ENCODE assay signal across 12 cellular contexts in the genomic region with DNA sequence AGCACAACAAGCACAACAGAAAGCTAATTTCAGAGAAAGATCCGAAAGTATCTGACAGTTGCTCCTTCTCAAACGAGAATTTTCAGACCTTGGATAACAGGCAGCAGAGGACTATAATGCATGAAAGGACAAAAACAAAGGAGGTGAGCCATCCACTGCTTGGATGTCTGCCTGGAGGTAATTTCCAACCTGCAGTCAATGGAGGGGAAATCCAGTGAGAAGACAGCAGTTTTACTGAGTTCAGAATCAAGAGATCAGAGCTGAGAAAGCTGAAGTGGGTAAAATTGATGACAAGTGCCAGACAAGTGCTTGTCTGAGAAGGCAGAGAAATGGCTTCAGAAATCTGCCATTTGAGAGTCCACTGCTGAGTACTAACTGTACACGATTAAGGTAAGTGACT. TPM values are rescaled to one million over a fixed set of nuclear protein-coding genes. Genes with fewer than 3 reads are reported as not detected.
DNase-seq lines count a peak whose midpoint lies in the region; ATAC-seq and TF ChIP-seq lines count a peak whose summit lies in the region.
"Had no signal": no experiment of that assay in that cellular context is flagged by ENCODE, and none has a peak within 500 bp of the region (broad histone marks: within the 10 kb centered on the region; RNA-seq: fewer than 3 reads in every experiment).

No MANE protein-coding gene starts in this region.

- no peak overlapping the region for H2BK12ac ChIP-seq in neuronal stem cell (ENCODE audit: low read length)

- TF ChIP-seq CTCF in activated CD8-positive, alpha-beta T cell treated with anti-CD3 and anti-CD28 coated beads for 36 hours (IDR thresholded peaks at IDR 0.05), result no peak
- TF ChIP-seq CTCF in WTC11 (IDR thresholded peaks at IDR 0.05), result no peak
- TF ChIP-seq CTCF in right atrium auricular region (IDR thresholded peaks at IDR 0.05), result no peak

- H4K91ac ChIP-seq in neuronal stem cell (ENCODE audit: low read depth, low read length, poor library complexity), result no peak overlapping the region

- intact Hi-C loops in activated CD8-positive, alpha-beta T cell treated with anti-CD3 and anti-CD28 coated beads for 36 hours (cut with micrococcal nuclease), result no loop called here

- no peaks in the 10 kb centered on the region for H3K27me3 Mint-ChIP-seq in activated CD8-positive, alpha-beta T cell treated with anti-CD3 and anti-CD28 coated beads for 36 hours
- no peaks in the 10 kb centered on the region for H3K27me3 Mint-ChIP-seq in activated CD8-positive, alpha-beta T cell treated with anti-CD3 and anti-CD28 coated beads, Interleukin-2, amount 10 ng/mL, durations not matched to agents 7 days and 5 days (ENCODE audit: low read depth)
- H3K27me3 Mint-ChIP-seq in WTC11 (ENCODE audit: low read depth), result no peaks in the 10 kb centered on the region
- H3K27me3 Mint-ChIP-seq: activated CD4-positive, alpha-beta T cell treated with anti-CD3 and anti-CD28 coated beads, Interleukin-2, amount 10 ng/mL, durations not matched to agents 24 days and 14 days had no signal

- peaks cover 66% of the 10 kb centered on the region for H3K4me1 Mint-ChIP-seq in activated CD8-positive, alpha-beta T cell treated with anti-CD3 and anti-CD28 coated beads for 36 hours (ENCODE audit: low read depth)
- peaks cover 18% of the 10 kb centered on the region for H3K4me1 Mint-ChIP-seq in activated CD8-positive, alpha-beta T cell treated with anti-CD3 and anti-CD28 coated beads, Interleukin-2, amount 10 ng/mL, durations not matched to agents 7 days and 5 days (ENCODE audit: low read depth)
- H3K4me1 Mint-ChIP-seq in WTC11, result peaks cover 61% of the 10 kb centered on the region

- no peak overlapping the region for H2AFZ ChIP-seq in neuronal stem cell (ENCODE audit: low read length)

- H3K14ac ChIP-seq in neuronal stem cell (ENCODE audit: low read length), result no peak overlapping the region

- no peak overlapping the region for H3K27ac Mint-ChIP-seq in activated CD8-positive, alpha-beta T cell treated with anti-CD3 and anti-CD28 coated beads for 36 hours
- no peak overlapping the region for H3K27ac Mint-ChIP-seq in activated CD8-positive, alpha-beta T cell treated with anti-CD3 and anti-CD28 coated beads, Interleukin-2, amount 10 ng/mL, durations not matched to agents 7 days and 5 days
- H3K27ac Mint-ChIP-seq in WTC11, result peak overlapping the region; percentile 53
- H3K27ac Mint-ChIP-seq: activated CD4-positive, alpha-beta T cell treated with anti-CD3 and anti-CD28 coated beads, Interleukin-2, amount 10 ng/mL, durations not matched to agents 24 days and 14 days had no signal

- peaks cover 2% of the 10 kb centered on the region for H3K79me1 ChIP-seq in neuronal stem cell (ENCODE audit: low read depth, low read length)

- DNase-seq in activated CD8-positive, alpha-beta T cell treated with anti-CD3 and anti-CD28 coated beads for 36 hours, result no peak
- DNase-seq in activated CD8-positive, alpha-beta T cell treated with anti-CD3 and anti-CD28 coated beads, Interleukin-2, amount 10 ng/mL, durations not matched to agents 7 days and 5 days, result no peak
- DNase-seq in WTC11 (ENCODE audit: low spot score), result no peak
- DNase-seq in neuronal stem cell (ENCODE audit: low spot score), result peak; percentile 14
- DNase-seq in islet precursor cell, result no peak
- no peak for DNase-seq in stimulated activated CD4-positive, alpha-beta T cell treated with anti-CD3 and anti-CD28 coated beads, Interleukin-15, amount 100 ng/mL, for 24 hours
- no peak for DNase-seq in right atrium auricular region (ENCODE audit: low spot score)
- DNase-seq: activated CD4-positive, alpha-beta T cell treated with anti-CD3 and anti-CD28 coated beads, Interleukin-2, amount 10 ng/mL, durations not matched to agents 24 days and 14 days had no signal

- H3K36me3 Mint-ChIP-seq in activated CD8-positive, alpha-beta T cell treated with anti-CD3 and anti-CD28 coated beads for 36 hours (ENCODE audit: low read depth), result peaks cover 68% of the 10 kb centered on the region
- H3K36me3 Mint-ChIP-seq in activated CD8-positive, alpha-beta T cell treated with anti-CD3 and anti-CD28 coated beads, Interleukin-2, amount 10 ng/mL, durations not matched to agents 7 days and 5 days (ENCODE audit: low read depth), result peaks cover 68% of the 10 kb centered on the region
- peaks cover 6% of the 10 kb centered on the region for H3K36me3 Mint-ChIP-seq in WTC11

- H2BK5ac ChIP-seq in neuronal stem cell (ENCODE audit: low read length), result no peak overlapping the region

- H3K4me3 ChIP-seq in neuronal stem cell (ENCODE audit: low read length in 2 of 2), result no peak overlapping the region
- H3K4me3 ChIP-seq in right atrium auricular region, result no peak overlapping the region
- H3K4me3 ChIP-seq: coronary artery, skin epidermis, thoracic aorta had no signal

- H3K36me3 ChIP-seq in neuronal stem cell (replicated peaks in 1 of 2; ENCODE audit: control insufficient read depth in 2 of 2, insufficient read depth in 2 of 2, low read length in 2 of 2) (peaks cover 2 to 32% of the 10 kb centered on the region in 2 donors), right atrium auricular region (no peaks in the 10 kb centered on the region)
- H3K36me3 ChIP-seq: thoracic aorta had no signal

- peaks cover 21% of the 10 kb centered on the region for H3K9me3 Mint-ChIP-seq in activated CD8-positive, alpha-beta T cell treated with anti-CD3 and anti-CD28 coated beads for 36 hours
- peaks cover 22% of the 10 kb centered on the region for H3K9me3 Mint-ChIP-seq in activated CD8-positive, alpha-beta T cell treated with anti-CD3 and anti-CD28 coated beads, Interleukin-2, amount 10 ng/mL, durations not matched to agents 7 days and 5 days (ENCODE audit: insufficient read depth)
- peaks cover 6% of the 10 kb centered on the region for H3K9me3 Mint-ChIP-seq in WTC11

- no peak overlapping the region for H3K23ac ChIP-seq in neuronal stem cell (ENCODE audit: low read depth, low read length, poor library complexity)

- H2BK120ac ChIP-seq in neuronal stem cell (ENCODE audit: low read depth, low read length), result no peak overlapping the region

- peaks cover 0 to 6% of the 10 kb centered on the region in 2 donors for H3K4me1 ChIP-seq in neuronal stem cell (ENCODE audit: control insufficient read depth in 2 of 2, insufficient read depth in 1 of 2, low read depth in 1 of 2, low read length in 2 of 2)
- H3K4me1 ChIP-seq in right atrium auricular region, result no peaks in the 10 kb centered on the region

- CTCF ChIA-PET in activated CD8-positive, alpha-beta T cell treated with anti-CD3 and anti-CD28 coated beads for 36 hours (lab: Charles Lee), result interaction anchor here (0.9 to 1.7 kb wide), 2 partner anchors 9 to 10 kb away, joined by 3 to 5 read pairs; no protein-coding TSS in a partner anchor
- CTCF ChIA-PET in activated CD8-positive, alpha-beta T cell treated with anti-CD3 and anti-CD28 coated beads, Interleukin-2, amount 10 ng/mL, durations not matched to agents 7 days and 5 days (lab: Charles Lee), result interaction anchor here (1.0 to 1.4 kb wide), 2 partner anchors 10 to 13 kb away, joined by 3 to 5 read pairs; no protein-coding TSS in a partner anchor
- CTCF ChIA-PET in WTC11 (lab: Charles Lee), result interaction anchor here (1.0 kb wide), 1 partner anchor 15 kb away, joined by 4 read pairs; no protein-coding TSS in a partner anchor

- no peak overlapping the region for H3K4me2 ChIP-seq in neuronal stem cell (ENCODE audit: insufficient read depth, low read length, poor library complexity, severe bottlenecking)

- H3K4ac ChIP-seq in neuronal stem cell (ENCODE audit: low read length), result no peak overlapping the region

- peaks cover 2 to 45% of the 10 kb centered on the region in 2 donors for H3K9me3 ChIP-seq in neuronal stem cell (replicated peaks in 1 of 2; ENCODE audit: control insufficient read depth in 2 of 2, insufficient read depth in 1 of 2, low read depth in 1 of 2, low read length in 2 of 2)
- no peaks in the 10 kb centered on the region for H3K9me3 ChIP-seq in right atrium auricular region
- H3K9me3 ChIP-seq: thoracic aorta had no signal

- no peak overlapping the region for H4K8ac ChIP-seq in neuronal stem cell (ENCODE audit: low read depth, low read length)

- no CpG with 5 or more reads among the region's 3 CpGs for WGBS in neuronal stem cell (ENCODE audit: extremely low coverage in 2 of 2, insufficient read length in 2 of 2, insufficient replicate concordance in 1 of 2), 2 donors

- H3K27me3 ChIP-seq in neuronal stem cell (ENCODE audit: control insufficient read depth in 3 of 3, insufficient read depth in 3 of 3, low read depth in 1 of 3, low read length in 3 of 3), result no peaks in the 10 kb centered on the region
- H3K27me3 ChIP-seq in right atrium auricular region, result no peaks in the 10 kb centered on the region

- H3K18ac ChIP-seq in neuronal stem cell (ENCODE audit: low read length), result no peak overlapping the region

- H3K4me3 Mint-ChIP-seq in activated CD8-positive, alpha-beta T cell treated with anti-CD3 and anti-CD28 coated beads for 36 hours, result no peak overlapping the region
- no peak overlapping the region for H3K4me3 Mint-ChIP-seq in activated CD8-positive, alpha-beta T cell treated with anti-CD3 and anti-CD28 coated beads, Interleukin-2, amount 10 ng/mL, durations not matched to agents 7 days and 5 days
- no peak overlapping the region for H3K4me3 Mint-ChIP-seq in WTC11
- H3K4me3 Mint-ChIP-seq: activated CD4-positive, alpha-beta T cell treated with anti-CD3 and anti-CD28 coated beads, Interleukin-2, amount 10 ng/mL, durations not matched to agents 24 days and 14 days had no signal

- no peak overlapping the region for H2AK5ac ChIP-seq in neuronal stem cell (ENCODE audit: low read depth, low read length)

- H2BK15ac ChIP-seq in neuronal stem cell (ENCODE audit: low read length), result no peak overlapping the region

- H3K27ac ChIP-seq in neuronal stem cell (replicated peaks; ENCODE audit: low read length) (no peak overlapping the region), right atrium auricular region (no peak overlapping the region)
- H3K27ac ChIP-seq: coronary artery, skin epidermis, thoracic aorta had no signal

- no peak overlapping the region for H3K9ac ChIP-seq in neuronal stem cell (ENCODE audit: low read depth, low read length, poor library complexity)

- POLR2A ChIA-PET in activated CD8-positive, alpha-beta T cell treated with anti-CD3 and anti-CD28 coated beads for 36 hours (lab: Charles Lee), result interaction anchor here (0.7 to 1.1 kb wide), 2 partner anchors 10 to 18 kb away, joined by 4 to 5 read pairs; no protein-coding TSS in a partner anchor
- POLR2A ChIA-PET in activated CD8-positive, alpha-beta T cell treated with anti-CD3 and anti-CD28 coated beads, Interleukin-2, amount 10 ng/mL, durations not matched to agents 7 days and 5 days (lab: Charles Lee), result no interaction called here
- POLR2A ChIA-PET in WTC11 (lab: Charles Lee), result interaction anchor here (1.4 kb wide), 1 partner anchor 11 kb away, joined by 4 read pairs; no protein-coding TSS in a partner anchor

- ATAC-seq in activated CD8-positive, alpha-beta T cell treated with anti-CD3 and anti-CD28 coated beads for 36 hours, result peak; percentile 42
- ATAC-seq in activated CD8-positive, alpha-beta T cell treated with anti-CD3 and anti-CD28 coated beads, Interleukin-2, amount 10 ng/mL, durations not matched to agents 7 days and 5 days, result no peak
- ATAC-seq in HG02885 (IDR thresholded peaks at IDR 0.05; ENCODE audit: poor library complexity, unreplicated experiment) (peak; percentile 62), WTC11 (peak; percentile 51; the same call in 1 of the 2 replicates)

RNA-seq across cellular contexts. Expression of a gene that starts 22.1 kb away (rescaled TPM):
- 100 to 1,000 TPM; 102 to 110 TPM for total RNA-seq in activated CD8-positive, alpha-beta T cell treated with anti-CD3 and anti-CD28 coated beads for 36 hours
- 10 to 100 TPM; 87.7 to 92.2 TPM for total RNA-seq in activated CD8-positive, alpha-beta T cell treated with anti-CD3 and anti-CD28 coated beads, Interleukin-2, amount 10 ng/mL, durations not matched to agents 7 days and 5 days
- total RNA-seq in WTC11 (2021), result 108 to 120 TPM (median 113 TPM) in 3 replicates
- 66.1 TPM for polyA plus RNA-seq in neuronal stem cell (2013, experiment 1 of 2)
- polyA plus RNA-seq in neuronal stem cell (2013, experiment 2 of 2), result 63.4 TPM
- total RNA-seq in right atrium auricular region, result 10 to 100 TPM; 63.3 to 65.3 TPM
